ENCODE assay signal across 2 cellular contexts in the genomic region with DNA sequence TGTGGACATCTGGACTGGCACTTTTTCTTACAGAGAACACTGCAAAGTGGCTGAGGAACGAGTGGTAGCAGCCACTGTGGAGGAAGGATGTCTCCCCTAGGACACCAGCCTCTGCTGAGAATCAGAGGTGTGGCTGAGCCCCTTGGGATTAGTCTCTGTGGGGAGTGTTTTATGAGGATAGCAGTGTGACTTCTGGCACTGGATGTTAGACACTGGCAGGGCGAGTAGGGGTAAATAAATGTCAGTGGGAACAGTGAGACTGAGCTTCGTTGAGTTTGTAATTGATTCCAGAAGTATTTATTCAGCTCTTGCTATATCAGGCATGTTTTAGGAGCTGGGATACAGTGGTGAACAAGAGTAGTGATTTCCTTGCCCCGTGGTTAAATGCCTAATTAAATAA.
TF ChIP-seq lines count a peak whose summit lies in the region.

No MANE protein-coding gene starts in this region.

TF ChIP-seq in GM23338, 12 proteins besides CTCF, POLR2A, EP300 and RAD21 (continued from another document):
- TF ChIP-seq, protein P1, sequence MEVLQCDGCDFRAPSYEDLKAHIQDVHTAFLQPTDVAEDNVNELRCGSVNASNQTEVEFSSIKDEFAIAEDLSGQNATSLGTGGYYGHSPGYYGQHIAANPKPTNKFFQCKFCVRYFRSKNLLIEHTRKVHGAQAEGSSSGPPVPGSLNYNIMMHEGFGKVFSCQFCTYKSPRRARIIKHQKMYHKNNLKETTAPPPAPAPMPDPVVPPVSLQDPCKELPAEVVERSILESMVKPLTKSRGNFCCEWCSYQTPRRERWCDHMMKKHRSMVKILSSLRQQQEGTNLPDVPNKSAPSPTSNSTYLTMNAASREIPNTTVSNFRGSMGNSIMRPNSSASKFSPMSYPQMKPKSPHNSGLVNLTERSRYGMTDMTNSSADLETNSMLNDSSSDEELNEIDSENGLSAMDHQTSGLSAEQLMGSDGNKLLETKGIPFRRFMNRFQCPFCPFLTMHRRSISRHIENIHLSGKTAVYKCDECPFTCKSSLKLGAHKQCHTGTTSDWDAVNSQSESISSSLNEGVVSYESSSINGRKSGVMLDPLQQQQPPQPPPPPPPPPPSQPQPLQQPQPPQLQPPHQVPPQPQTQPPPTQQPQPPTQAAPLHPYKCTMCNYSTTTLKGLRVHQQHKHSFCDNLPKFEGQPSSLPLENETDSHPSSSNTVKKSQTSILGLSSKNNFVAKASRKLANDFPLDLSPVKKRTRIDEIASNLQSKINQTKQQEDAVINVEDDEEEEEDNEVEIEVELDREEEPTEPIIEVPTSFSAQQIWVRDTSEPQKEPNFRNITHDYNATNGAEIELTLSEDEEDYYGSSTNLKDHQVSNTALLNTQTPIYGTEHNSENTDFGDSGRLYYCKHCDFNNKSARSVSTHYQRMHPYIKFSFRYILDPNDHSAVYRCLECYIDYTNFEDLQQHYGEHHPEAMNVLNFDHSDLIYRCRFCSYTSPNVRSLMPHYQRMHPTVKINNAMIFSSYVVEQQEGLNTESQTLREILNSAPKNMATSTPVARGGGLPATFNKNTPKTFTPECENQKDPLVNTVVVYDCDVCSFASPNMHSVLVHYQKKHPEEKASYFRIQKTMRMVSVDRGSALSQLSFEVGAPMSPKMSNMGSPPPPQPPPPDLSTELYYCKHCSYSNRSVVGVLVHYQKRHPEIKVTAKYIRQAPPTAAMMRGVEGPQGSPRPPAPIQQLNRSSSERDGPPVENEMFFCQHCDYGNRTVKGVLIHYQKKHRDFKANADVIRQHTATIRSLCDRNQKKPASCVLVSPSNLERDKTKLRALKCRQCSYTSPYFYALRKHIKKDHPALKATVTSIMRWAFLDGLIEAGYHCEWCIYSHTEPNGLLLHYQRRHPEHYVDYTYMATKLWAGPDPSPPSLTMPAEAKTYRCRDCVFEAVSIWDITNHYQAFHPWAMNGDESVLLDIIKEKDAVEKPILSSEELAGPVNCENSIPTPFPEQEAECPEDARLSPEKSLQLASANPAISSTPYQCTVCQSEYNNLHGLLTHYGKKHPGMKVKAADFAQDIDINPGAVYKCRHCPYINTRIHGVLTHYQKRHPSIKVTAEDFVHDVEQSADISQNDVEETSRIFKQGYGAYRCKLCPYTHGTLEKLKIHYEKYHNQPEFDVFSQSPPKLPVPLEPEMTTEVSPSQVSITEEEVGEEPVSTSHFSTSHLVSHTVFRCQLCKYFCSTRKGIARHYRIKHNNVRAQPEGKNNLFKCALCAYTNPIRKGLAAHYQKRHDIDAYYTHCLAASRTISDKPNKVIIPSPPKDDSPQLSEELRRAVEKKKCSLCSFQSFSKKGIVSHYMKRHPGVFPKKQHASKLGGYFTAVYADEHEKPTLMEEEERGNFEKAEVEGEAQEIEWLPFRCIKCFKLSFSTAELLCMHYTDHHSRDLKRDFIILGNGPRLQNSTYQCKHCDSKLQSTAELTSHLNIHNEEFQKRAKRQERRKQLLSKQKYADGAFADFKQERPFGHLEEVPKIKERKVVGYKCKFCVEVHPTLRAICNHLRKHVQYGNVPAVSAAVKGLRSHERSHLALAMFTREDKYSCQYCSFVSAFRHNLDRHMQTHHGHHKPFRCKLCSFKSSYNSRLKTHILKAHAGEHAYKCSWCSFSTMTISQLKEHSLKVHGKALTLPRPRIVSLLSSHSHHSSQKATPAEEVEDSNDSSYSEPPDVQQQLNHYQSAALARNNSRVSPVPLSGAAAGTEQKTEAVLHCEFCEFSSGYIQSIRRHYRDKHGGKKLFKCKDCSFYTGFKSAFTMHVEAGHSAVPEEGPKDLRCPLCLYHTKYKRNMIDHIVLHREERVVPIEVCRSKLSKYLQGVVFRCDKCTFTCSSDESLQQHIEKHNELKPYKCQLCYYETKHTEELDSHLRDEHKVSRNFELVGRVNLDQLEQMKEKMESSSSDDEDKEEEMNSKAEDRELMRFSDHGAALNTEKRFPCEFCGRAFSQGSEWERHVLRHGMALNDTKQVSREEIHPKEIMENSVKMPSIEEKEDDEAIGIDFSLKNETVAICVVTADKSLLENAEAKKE (CRISPR knock-in tag; IDR thresholded peaks at IDR 0.05), result no peak
- TF ChIP-seq JUNB (IDR thresholded peaks at IDR 0.05; ENCODE audit: unreplicated experiment) (no peak), CREB1 (CRISPR knock-in tag; IDR thresholded peaks at IDR 0.05; ENCODE audit: low read depth) (no peak), EZH2 (IDR thresholded peaks at IDR 0.05; ENCODE audit: low read depth, unreplicated experiment) (no peak), STAT1 (IDR thresholded peaks at IDR 0.05; ENCODE audit: unreplicated experiment) (no peak), ZNF331 (CRISPR knock-in tag; IDR thresholded peaks at IDR 0.05; ENCODE audit: low read depth) (no peak), POLR2AphosphoS5 (IDR thresholded peaks at IDR 0.05; ENCODE audit: low read depth) (no peak), EZH2phosphoT487 (IDR thresholded peaks at IDR 0.05; ENCODE audit: unreplicated experiment) (no peak)
- TF ChIP-seq, protein P2, sequence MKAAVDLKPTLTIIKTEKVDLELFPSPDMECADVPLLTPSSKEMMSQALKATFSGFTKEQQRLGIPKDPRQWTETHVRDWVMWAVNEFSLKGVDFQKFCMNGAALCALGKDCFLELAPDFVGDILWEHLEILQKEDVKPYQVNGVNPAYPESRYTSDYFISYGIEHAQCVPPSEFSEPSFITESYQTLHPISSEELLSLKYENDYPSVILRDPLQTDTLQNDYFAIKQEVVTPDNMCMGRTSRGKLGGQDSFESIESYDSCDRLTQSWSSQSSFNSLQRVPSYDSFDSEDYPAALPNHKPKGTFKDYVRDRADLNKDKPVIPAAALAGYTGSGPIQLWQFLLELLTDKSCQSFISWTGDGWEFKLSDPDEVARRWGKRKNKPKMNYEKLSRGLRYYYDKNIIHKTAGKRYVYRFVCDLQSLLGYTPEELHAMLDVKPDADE (IDR thresholded peaks at IDR 0.05), result no peak

TF ChIP-seq in WTC11, 78 proteins besides CTCF, POLR2A, EP300 and RAD21 (continued from another document):
- TF ChIP-seq ARID4B (CRISPR knock-in tag; IDR thresholded peaks at IDR 0.05; ENCODE audit: borderline replicate concordance) (no peak), ZSCAN18 (CRISPR knock-in tag; IDR thresholded peaks at IDR 0.05) (no peak), NFE2L1 (CRISPR knock-in tag; IDR thresholded peaks at IDR 0.05) (no peak), ATF3 (CRISPR knock-in tag; conservative IDR thresholded peaks at IDR 0.05) (no peak), IRF2 (CRISPR knock-in tag; IDR thresholded peaks at IDR 0.05; ENCODE audit: borderline replicate concordance, low read depth) (no peak), HMGA2 (CRISPR knock-in tag; IDR thresholded peaks at IDR 0.05) (no peak), E2F4 (CRISPR knock-in tag; IDR thresholded peaks at IDR 0.05; ENCODE audit: borderline replicate concordance, low read depth) (no peak), ZNF416 (CRISPR knock-in tag; IDR thresholded peaks at IDR 0.05) (no peak), FOXP4 (CRISPR knock-in tag; IDR thresholded peaks at IDR 0.05) (no peak), ZNF532 (CRISPR knock-in tag; IDR thresholded peaks at IDR 0.05; ENCODE audit: borderline replicate concordance) (no peak)
- TF ChIP-seq, protein P3, sequence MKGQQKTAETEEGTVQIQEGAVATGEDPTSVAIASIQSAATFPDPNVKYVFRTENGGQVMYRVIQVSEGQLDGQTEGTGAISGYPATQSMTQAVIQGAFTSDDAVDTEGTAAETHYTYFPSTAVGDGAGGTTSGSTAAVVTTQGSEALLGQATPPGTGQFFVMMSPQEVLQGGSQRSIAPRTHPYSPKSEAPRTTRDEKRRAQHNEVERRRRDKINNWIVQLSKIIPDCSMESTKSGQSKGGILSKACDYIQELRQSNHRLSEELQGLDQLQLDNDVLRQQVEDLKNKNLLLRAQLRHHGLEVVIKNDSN (CRISPR knock-in tag; IDR thresholded peaks at IDR 0.05), result no peak
TF ChIP-seq in WTC11: peak in this region for 0.
